ENCODE assay signal across 16 cellular contexts in genomic region chr2:223467194-223467593, GRCh38.
"Had no signal": no experiment of that assay in that cellular context is flagged by ENCODE, and none has a peak within 500 bp of the region (broad histone marks: within the 10 kb centered on the region; RNA-seq: fewer than 3 reads in every experiment).

No MANE protein-coding gene starts in this region.

- DNase-seq: activated CD4-positive, alpha-beta memory T cell treated with anti-CD3 and anti-CD28 coated beads, Interleukin-2, amount 10 ng/mL, durations not matched to agents 7 days and 5 days; activated CD4-positive, alpha-beta T cell treated with anti-CD3 and anti-CD28 coated beads for 48 hours; activated CD4-positive, CD25-positive, alpha-beta regulatory T cell; activated CD8-positive, alpha-beta memory T cell treated with anti-CD3 and anti-CD28 coated beads, Interleukin-2, amount 10 ng/mL, durations not matched to agents 7 days and 5 days; activated naive CD4-positive, alpha-beta T cell; activated naive CD8-positive, alpha-beta T cell treated with anti-CD3 and anti-CD28 coated beads, Interleukin-2, amount 10 ng/mL, durations not matched to agents 7 days and 5 days; body of pancreas; caudate nucleus; endodermal cell; gastrocnemius medialis; head of caudate nucleus; kidney; nephron progenitor cell; nucleus accumbens; stimulated activated CD4-positive, alpha-beta T cell treated with anti-CD3 and anti-CD28 coated beads, Interleukin-4, amount 100 ng/mL, for 24 hours; upper lobe of right lung had no signal
